ENCODE assay signal across 7 cellular contexts in genomic region chrX:72713599-72714444, GRCh38. TPM values are rescaled to one million over a fixed set of nuclear protein-coding genes. Genes with fewer than 3 reads are reported as not detected.
DNase-seq lines count a peak whose midpoint lies in the region; ATAC-seq, FAIRE-seq and TF ChIP-seq lines count a peak whose summit lies in the region.
"Not testable (repeated sequence)": the region's sequence is repeated elsewhere in the genome, so short reads cannot be mapped to it uniquely, and the experiment has no call there.

PHKA1 (minus strand) TSS chrX:72714306; CDS start chrX:72713880, 426 bp downstream.

- peak within 1 kb of the TSS; percentile 95 for H2AFZ ChIP-seq in endothelial cell of umbilical vein (ENCODE audit: low read depth, low read length)

- DNase-seq in KBM-7, result peak; percentile 87
- DNase-seq in RWPE1 (ENCODE audit: low spot score), result peak; percentile 8
- peak; percentile 68 for DNase-seq in activated T-cell treated with anti-CD3 and anti-CD28 coated beads, Interleukin-2, amount 50 U/mL, for 72 hours
- DNase-seq in endothelial cell of umbilical vein (ENCODE audit: low read depth, low spot score), result peak; percentile 20
- DNase-seq in left lung, result peak; percentile 34 to 82
- peak; percentile 25 for DNase-seq in small intestine

- H3K4me1 ChIP-seq in endothelial cell of umbilical vein (ENCODE audit: control insufficient read depth, extremely low read depth, insufficient read depth, low read length); left lung; small intestine (ENCODE audit: control insufficient read depth in 2 of 2, insufficient read depth in 1 of 2, low read depth in 1 of 2, low read length in 1 of 2): not testable (repeated sequence)

- peak within 1 kb of the TSS; percentile 48 for H3K9ac ChIP-seq in endothelial cell of umbilical vein (replicated peaks; ENCODE audit: extremely low read depth, insufficient read depth, low read length)

- dilution Hi-C loops in endothelial cell of umbilical vein (cut with MboI; ENCODE audit: extremely low pct_ligation_motif_present, low sequenced_read_pairs), result not testable (repeated sequence)

- WGBS in small intestine, 3 donors, result 8 to 36% (median 23%) methylated on average over 40 to 80 of the region's 80 CpGs

- peak; percentile 26 for FAIRE-seq in endothelial cell of umbilical vein (lab: Jason Lieb, UNC)
- not testable (repeated sequence) for FAIRE-seq in small intestine (lab: Jason Lieb, UNC)

- not testable (repeated sequence) for H3K79me2 ChIP-seq in endothelial cell of umbilical vein (ENCODE audit: control insufficient read depth, insufficient read depth, low read length)

- POLR2A ChIA-PET in RWPE1 (lab: Yijun Ruan, JAX; ENCODE audit: low non-redundant PET), result not testable (repeated sequence)
- POLR2A ChIA-PET in endothelial cell of umbilical vein (lab: Charles Lee), result interaction anchor here (0.7 kb wide), 1 partner anchor 14 kb away, joined by 3 read pairs; no protein-coding TSS in a partner anchor

- H3K4me2 ChIP-seq in endothelial cell of umbilical vein (ENCODE audit: insufficient read depth, low read length), result peak within 1 kb of the TSS; percentile 81

- ATAC-seq in GM18858 (IDR thresholded peaks at IDR 0.05; ENCODE audit: unreplicated experiment), result peak; percentile 54
- ATAC-seq in activated T-cell treated with anti-CD3 and anti-CD28 coated beads, Interleukin-2, amount 50 U/mL, for 72 hours (replicated peaks in 1 of 2), result peak; percentile 89
- peak; percentile 86 for ATAC-seq in left lung

- peak within 1 kb of the TSS; percentile 75 for H3K27ac Mint-ChIP-seq in activated T-cell treated with anti-CD3 and anti-CD28 coated beads, Interleukin-2, amount 50 U/mL, for 72 hours

- H3K36me3 ChIP-seq in endothelial cell of umbilical vein (ENCODE audit: control insufficient read depth in 2 of 2, extremely low read depth in 1 of 2, insufficient read depth in 2 of 2, low read length in 2 of 2); left lung; small intestine (ENCODE audit: control insufficient read depth in 2 of 2, insufficient read depth in 2 of 2, low read length in 2 of 2): not testable (repeated sequence)

- CTCF ChIA-PET in RWPE1 (lab: Yijun Ruan, JAX), result interaction anchor here (0.6 kb wide), 1 partner anchor 437 kb away, joined by 6 read pairs; the partner anchor contains the start of gene RPS4X
- CTCF ChIA-PET in endothelial cell of umbilical vein (lab: Charles Lee), result interaction anchor here (1.0 kb wide), 1 partner anchor 469 kb away, joined by 4 read pairs; no protein-coding TSS in a partner anchor

- H3K9me1 ChIP-seq in endothelial cell of umbilical vein (replicated peaks; ENCODE audit: control insufficient read depth, extremely low read depth, insufficient read depth, low read length), result not testable (repeated sequence)

- H3K4me3 ChIP-seq in endothelial cell of umbilical vein (replicated peaks in 1 of 3; ENCODE audit: insufficient read depth in 1 of 3, low read depth in 1 of 3, low read length in 3 of 3) (peak within 1 kb of the TSS; percentile 34 to 79 (median 44)), left lung (peak within 1 kb of the TSS; percentile 35 to 45), small intestine (ENCODE audit: low read depth in 1 of 2, low read length in 2 of 2) (peak within 1 kb of the TSS; percentile 23 to 24)

- TF ChIP-seq POLR2A in endothelial cell of umbilical vein (IDR thresholded peaks at IDR 0.05; ENCODE audit: low read depth, low read length), result not testable (repeated sequence)

- H3K9me3 ChIP-seq in endothelial cell of umbilical vein (replicated peaks; ENCODE audit: control insufficient read depth, insufficient read depth, low read length); left lung; small intestine (ENCODE audit: control insufficient read depth, low read depth): not testable (repeated sequence)

- H3K27ac ChIP-seq in RWPE1, result peak within 1 kb of the TSS; percentile 69
- peak within 1 kb of the TSS; percentile 57 for H3K27ac ChIP-seq in endothelial cell of umbilical vein (ENCODE audit: insufficient read depth, low read depth, low read length)
- H3K27ac ChIP-seq in left lung, result peak within 1 kb of the TSS; percentile 48 to 79
- H3K27ac ChIP-seq in small intestine (ENCODE audit: low read depth in 1 of 2, low read length in 1 of 2), result peak within 1 kb of the TSS in 1 of 2 donors; percentile 44

- TSS peak; percentile 23 for BruUV-seq in endothelial cell of umbilical vein (replicated peaks; lab: Mats Ljungman, UMichigan)

- not testable (repeated sequence) for H3K36me3 Mint-ChIP-seq in activated T-cell treated with anti-CD3 and anti-CD28 coated beads, Interleukin-2, amount 50 U/mL, for 72 hours (ENCODE audit: insufficient read depth in 2 of 2)

- peaks cover 35% of the 10 kb centered on the region for H3K27me3 Mint-ChIP-seq in activated T-cell treated with anti-CD3 and anti-CD28 coated beads, Interleukin-2, amount 50 U/mL, for 72 hours (ENCODE audit: low read depth)

- not testable (repeated sequence) for H3K27me3 ChIP-seq in endothelial cell of umbilical vein (ENCODE audit: control insufficient read depth in 2 of 2, insufficient read depth in 2 of 2, low read length in 2 of 2); left lung; small intestine (ENCODE audit: control insufficient read depth in 2 of 2, insufficient read depth in 2 of 2, low read length in 2 of 2)

- H3K4me1 Mint-ChIP-seq in activated T-cell treated with anti-CD3 and anti-CD28 coated beads, Interleukin-2, amount 50 U/mL, for 72 hours (ENCODE audit: low read depth), result peaks cover 20% of the 10 kb centered on the region

- not testable (repeated sequence) for H3K9me3 Mint-ChIP-seq in activated T-cell treated with anti-CD3 and anti-CD28 coated beads, Interleukin-2, amount 50 U/mL, for 72 hours

- in situ Hi-C loops in KBM-7 (cut with MboI; ENCODE audit: low pct_unique_long_range_greater_than_20kb, low sequenced_read_pairs), result not testable (repeated sequence)

- peak within 1 kb of the TSS; percentile 78 to 91 for H3K4me3 Mint-ChIP-seq in activated T-cell treated with anti-CD3 and anti-CD28 coated beads, Interleukin-2, amount 50 U/mL, for 72 hours

- intact Hi-C loops in endothelial cell of umbilical vein (cut with micrococcal nuclease), result loop anchor here (2.0 to 5.0 kb wide), 2 partner anchors 92 to 141 kb away; partner anchors contain the start of gene HDAC8
- intact Hi-C loops in left lung (cut with DNase I), result not testable (repeated sequence)

- not testable (repeated sequence) for H4K20me1 ChIP-seq in endothelial cell of umbilical vein (replicated peaks; ENCODE audit: control insufficient read depth, extremely low read depth, insufficient read depth, low read length)

- TF ChIP-seq CTCF in RWPE1 (conservative IDR thresholded peaks at IDR 0.05; ENCODE audit: low read depth); endothelial cell of umbilical vein (IDR thresholded peaks at IDR 0.05; ENCODE audit: extremely low read depth in 1 of 2, insufficient read depth in 1 of 2, low read depth in 1 of 2, low read length in 2 of 2); left lung (IDR thresholded peaks at IDR 0.05): not testable (repeated sequence)

RNA-seq across cellular contexts. Expression of gene PHKA1, which starts in this region (rescaled TPM):
- total RNA-seq in activated T-cell treated with anti-CD3 and anti-CD28 coated beads, Interleukin-2, amount 50 U/mL, for 72 hours, result 1 to 10 TPM; 5.9 to 7.5 TPM
- total RNA-seq in endothelial cell of umbilical vein (5.5 and 7.1 TPM in 2 replicates), left lung (1 to 10 TPM; 4.8 TPM)
- polyA plus RNA-seq in endothelial cell of umbilical vein (2.8 and 3.3 TPM in 2 replicates), small intestine (1 to 10 TPM in 1 of 3 donors, under 1 TPM in 2; 0.22 to 1.4 (median 0.27) TPM)
- polyA plus RNA-seq in endothelial cell of umbilical vein (2011; cell fraction: cytosol; rRNA removed), result 4.1 and 4.2 TPM in 2 replicates
- 10.7 and 11.2 TPM in 2 replicates for polyA plus RNA-seq in endothelial cell of umbilical vein (2011; cell fraction: nucleus; rRNA removed)
- polyA plus RNA-seq in endothelial cell of umbilical vein (2012), result 8.2 and 9.4 TPM in 2 replicates
- polyA minus RNA-seq in endothelial cell of umbilical vein, result 7.1 and 8.9 TPM in 2 replicates
- 9.3 TPM for polyA minus RNA-seq in endothelial cell of umbilical vein (2011; cell fraction: cytosol; rRNA and poly(A)+ RNA removed)
- 6.4 and 7.5 TPM in 2 replicates for polyA minus RNA-seq in endothelial cell of umbilical vein (2011; cell fraction: nucleus; rRNA and poly(A)+ RNA removed)

Comparison
In these comparisons a context has a peak if more than half of its experiments do, and no peak if none do; other contexts are left out.
1. DNase-seq: peak in every context shown above with its lines; median percentile 87 in KBM-7; 68 in activated T-cell treated with anti-CD3 and anti-CD28 coated beads, Interleukin-2, amount 50 U/mL, for 72 hours; 58 in left lung; 25 in small intestine; 20 in endothelial cell of umbilical vein; 8 in RWPE1.